13 cellular contexts compared by ENCODE assay signal in genomic region chr5:9851458-9851857, GRCh38.
DNase-seq lines count a peak whose midpoint lies in the region; ATAC-seq, FAIRE-seq and TF ChIP-seq lines count a peak whose summit lies in the region.
"Had no signal": no experiment of that assay in that cellular context is flagged by ENCODE, and none has a peak within 500 bp of the region (broad histone marks: within the 10 kb centered on the region; RNA-seq: fewer than 3 reads in every experiment).

No MANE protein-coding gene starts in this region.

- no peaks in the 10 kb centered on the region for H3K4me1 ChIP-seq in left lung

- CTCF ChIA-PET in T-cell (lab: Charles Lee): no interaction called here

- no peak overlapping the region for H3K27ac ChIP-seq in brain microvascular endothelial cell
- no peak overlapping the region for H3K27ac ChIP-seq in left lung

- DNase-seq in AG08395 (ENCODE audit: low spot score) (peak; percentile 98), HT1080 (ENCODE audit: low read depth) (peak; percentile 91), brain microvascular endothelial cell (peak; percentile 94), left lung (no peak), glutamatergic neuron (no peak), T-cell (no peak), frontal cortex (ENCODE audit: low spot score in 2 of 2) (no peak)
- DNase-seq: activated effector memory CD4-positive, alpha-beta T cell treated with Interleukin-2 at 50 U/mL for 16 hours; DMS 273 treated with DMSO at 0.1 percent for 48 hours; erythroblast; NCI-H2029; T-helper 9 cell had no signal

- H3K36me3 ChIP-seq in brain microvascular endothelial cell (replicated peaks) (no peaks in the 10 kb centered on the region), left lung (no peaks in the 10 kb centered on the region)

- H3K4me3 ChIP-seq in brain microvascular endothelial cell (ENCODE audit: low read depth, low read length) (no peak overlapping the region), left lung (no peak overlapping the region)

- no peaks in the 10 kb centered on the region for H3K27me3 ChIP-seq in brain microvascular endothelial cell (replicated peaks)
- H3K27me3 ChIP-seq in left lung: no peaks in the 10 kb centered on the region

- H3K4me3 Mint-ChIP-seq in glutamatergic neuron (ENCODE audit: unreplicated experiment): no peak overlapping the region
- H3K4me3 Mint-ChIP-seq in T-cell: no peak overlapping the region

- H3K9me3 ChIP-seq in left lung: peaks cover 0 to under 1% of the 10 kb centered on the region in 2 donors

- H3K27ac Mint-ChIP-seq in glutamatergic neuron (ENCODE audit: unreplicated experiment): no peak overlapping the region
- H3K27ac Mint-ChIP-seq in T-cell: no peak overlapping the region

- H3K36me3 Mint-ChIP-seq in glutamatergic neuron (ENCODE audit: unreplicated experiment) (peaks cover 9% of the 10 kb centered on the region), T-cell (no peaks in the 10 kb centered on the region)

- FAIRE-seq in frontal cortex (lab: Jason Lieb, UNC): no peak

- intact Hi-C loops in left lung (cut with DNase I): no loop called here

- in situ Hi-C loops in brain microvascular endothelial cell (cut with HindIII; ENCODE audit: low pct_ligation_motif_present, low sequenced_read_pairs): no loop called here

- no peaks in the 10 kb centered on the region for H3K4me1 Mint-ChIP-seq in glutamatergic neuron (ENCODE audit: low read depth, unreplicated experiment)
- H3K4me1 Mint-ChIP-seq in T-cell: no peaks in the 10 kb centered on the region

- peaks cover 1% of the 10 kb centered on the region for H3K27me3 Mint-ChIP-seq in glutamatergic neuron (ENCODE audit: unreplicated experiment)
- H3K27me3 Mint-ChIP-seq in T-cell: no peaks in the 10 kb centered on the region

- POLR2A ChIA-PET in T-cell (lab: Charles Lee): no interaction called here

- ATAC-seq in left lung (peak; percentile 42), GM19463 (IDR thresholded peaks at IDR 0.05; ENCODE audit: unreplicated experiment) (no peak), T-cell (replicated peaks in 1 of 4) (no peak)

- H3K9me3 Mint-ChIP-seq in glutamatergic neuron (ENCODE audit: unreplicated experiment) (no peaks in the 10 kb centered on the region), T-cell (peaks cover 0 to 22% (median 3%) of the 10 kb centered on the region in 3 donors)

- TF ChIP-seq CTCF in brain microvascular endothelial cell (IDR thresholded peaks at IDR 0.05; ENCODE audit: low read depth, low read length, missing control alignments) (peak; percentile 71), left lung (IDR thresholded peaks at IDR 0.05) (no peak), glutamatergic neuron (IDR thresholded peaks at IDR 0.05; ENCODE audit: partially characterized antibody, unreplicated experiment) (no peak)

Comparison
In these comparisons a context has a peak if more than half of its experiments do, and no peak if none do; other contexts are left out.
1. DNase-seq: peak in AG08395 (single experiment), HT1080 (single experiment) and brain microvascular endothelial cell (single experiment); none in left lung (0 of 2), glutamatergic neuron (single experiment), T-cell (0 of 34) and frontal cortex (0 of 2).